Comparison of ENCODE assay signal across 8 cellular contexts in the genomic region with DNA sequence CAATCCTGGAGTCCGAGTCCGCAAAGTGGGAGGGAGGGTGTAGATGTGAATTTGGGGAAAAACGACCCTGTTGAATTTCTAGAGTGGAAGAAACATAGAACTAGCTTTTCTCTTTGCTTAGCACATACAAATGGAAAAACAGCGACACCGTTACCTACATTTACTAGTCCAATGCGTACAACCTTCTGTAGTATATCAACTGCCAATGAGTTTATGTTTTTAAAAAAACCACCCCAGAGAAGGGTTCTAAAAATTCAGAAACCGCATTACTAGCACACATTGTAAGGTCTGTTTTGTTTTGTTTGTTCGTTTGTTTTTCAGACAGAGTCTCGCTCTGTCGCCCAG. TPM values are rescaled to one million over a fixed set of nuclear protein-coding genes. Genes with fewer than 3 reads are reported as not detected.
DNase-seq lines count a peak whose midpoint lies in the region; ATAC-seq, FAIRE-seq and TF ChIP-seq lines count a peak whose summit lies in the region.

No MANE protein-coding gene starts in this region.

- H3K9ac ChIP-seq in rectal smooth muscle tissue (ENCODE audit: low read length) = peak overlapping the region; percentile 24

- DNase-seq in BE2C (no peak), MG63 (no peak), D721Med (ENCODE audit: insufficient read length, low spot score) (no peak), NK-92 (lab: John Stamatoyannopoulos, UW; ENCODE audit: unreplicated experiment) (no peak), HT-29 (ENCODE audit: low spot score) (no peak)

- H3K4me1 ChIP-seq in BE2C (no peaks in the 10 kb centered on the region), esophagus (ENCODE audit: control insufficient read depth in 2 of 2, insufficient read depth in 2 of 2, low read length in 1 of 2) (peaks cover 0 to 2% of the 10 kb centered on the region in 2 donors), rectal smooth muscle tissue (ENCODE audit: control insufficient read depth, insufficient read depth, low read length) (no peaks in the 10 kb centered on the region)

- H3K4me3 ChIP-seq in BE2C (ENCODE audit: low read depth, low read length) (peak overlapping the region; percentile 82), MG63 (peak overlapping the region; percentile 95), esophagus (ENCODE audit: low read depth in 1 of 2, low read length in 2 of 2) (peak overlapping the region; percentile 91 to 95), rectal smooth muscle tissue (ENCODE audit: low read length) (peak overlapping the region; percentile 78)

- H3K27me3 ChIP-seq in BE2C = no peaks in the 10 kb centered on the region
- no peaks in the 10 kb centered on the region for H3K27me3 ChIP-seq in MG63
- no peaks in the 10 kb centered on the region for H3K27me3 ChIP-seq in esophagus (ENCODE audit: control insufficient read depth in 1 of 2, insufficient read depth in 2 of 2, low read length in 2 of 2)
- H3K27me3 ChIP-seq in rectal smooth muscle tissue (ENCODE audit: control insufficient read depth, insufficient read depth, low read length) = no peaks in the 10 kb centered on the region

- H3K36me3 ChIP-seq in BE2C (no peaks in the 10 kb centered on the region), MG63 (peaks cover 20% of the 10 kb centered on the region), esophagus (ENCODE audit: control insufficient read depth in 2 of 2, insufficient read depth in 2 of 2, low read length in 1 of 2) (no peaks in the 10 kb centered on the region), rectal smooth muscle tissue (ENCODE audit: control insufficient read depth, insufficient read depth, low read length) (peaks cover 3% of the 10 kb centered on the region)

- no peaks in the 10 kb centered on the region for H3K9me3 ChIP-seq in BE2C
- H3K9me3 ChIP-seq in MG63 = peaks cover 1% of the 10 kb centered on the region; the same call in 1 of the 2 replicates
- H3K9me3 ChIP-seq in esophagus (ENCODE audit: control insufficient read depth in 2 of 2, insufficient read depth in 1 of 2, low read depth in 1 of 2, low read length in 1 of 2) = no peaks in the 10 kb centered on the region

- ATAC-seq in GM21381 (IDR thresholded peaks at IDR 0.05; ENCODE audit: unreplicated experiment) = peak; percentile 25

- no peak for FAIRE-seq in D721Med (lab: Jason Lieb, UNC)

- H3K27ac ChIP-seq in esophagus (ENCODE audit: low read depth in 2 of 2, low read length in 1 of 2) = peak overlapping the region in 1 of 2 donors; percentile 64
- peak overlapping the region; percentile 74 for H3K27ac ChIP-seq in rectal smooth muscle tissue (ENCODE audit: low read depth, low read length)

- 18 to 24% methylated on average over 10 of the region's 10 CpGs for WGBS in esophagus, 2 donors

- no peak for TF ChIP-seq CTCF in BE2C (IDR thresholded peaks at IDR 0.05; ENCODE audit: low read depth, low read length)
- no peak for TF ChIP-seq CTCF in D721Med (IDR thresholded peaks at IDR 0.05; ENCODE audit: insufficient read depth, missing control alignments)

RNA-seq across cellular contexts. Expression of gene SUPT20H, which starts 0.3 kb away (rescaled TPM):
- polyA plus RNA-seq in BE2C (2012; ENCODE audit: insufficient read depth, insufficient read length, low read depth) = 39.5 TPM
- total RNA-seq in MG63 (2014; rRNA removed; shearing (Covaris generic); ENCODE audit: low replicate concordance) = 43.7 and 43.8 TPM in 2 replicates
- 10 to 100 TPM; 16.2 to 16.6 TPM for polyA plus RNA-seq in esophagus
- 30.8 and 31.8 TPM in 2 replicates for total RNA-seq in HT-29 (2014; rRNA removed; shearing (Covaris generic))

RNA-seq across cellular contexts. Expression of gene CSNK1A1L, which starts 45.6 kb away (rescaled TPM):
- not detected for polyA plus RNA-seq in BE2C (2012; ENCODE audit: insufficient read depth, insufficient read length, low read depth)
- not detected in 2 replicates for total RNA-seq in MG63 (2014; rRNA removed; shearing (Covaris generic); ENCODE audit: low replicate concordance)
- polyA plus RNA-seq in esophagus = not detected
- not detected in 2 replicates for total RNA-seq in HT-29 (2014; rRNA removed; shearing (Covaris generic))

RNA-seq across cellular contexts. Expression of gene EXOSC8, which starts 59.2 kb away (rescaled TPM):
- polyA plus RNA-seq in BE2C (2012; ENCODE audit: insufficient read depth, insufficient read length, low read depth) = 48.8 TPM
- total RNA-seq in MG63 (2014; rRNA removed; shearing (Covaris generic); ENCODE audit: low replicate concordance) = 54.3 and 64.0 TPM in 2 replicates
- 10 to 100 TPM; 27.6 to 37.6 TPM for polyA plus RNA-seq in esophagus
- 55.6 and 60.3 TPM in 2 replicates for total RNA-seq in HT-29 (2014; rRNA removed; shearing (Covaris generic))
